In the genomic region with DNA sequence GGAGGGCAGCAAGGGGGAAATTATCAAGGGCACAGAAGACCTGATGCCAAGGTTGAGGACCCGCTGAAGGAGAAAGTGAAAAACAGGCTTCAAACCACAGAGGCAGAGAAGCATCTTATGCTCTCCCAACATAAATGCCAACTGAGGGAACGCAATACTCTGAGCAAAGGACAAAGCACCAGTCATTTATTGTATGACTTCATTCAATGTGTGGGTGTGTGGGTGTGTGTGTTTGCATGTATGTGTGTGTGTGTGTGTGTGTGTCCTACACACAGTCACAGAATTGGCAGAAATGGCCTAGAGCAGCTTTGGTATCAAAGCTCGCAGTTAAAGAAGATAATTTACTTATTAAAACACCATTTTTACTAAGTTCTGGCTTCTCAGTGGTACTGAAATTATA, we compare ENCODE assay signal across 1 cellular context.
TF ChIP-seq lines count a peak whose summit lies in the region.

No MANE protein-coding gene starts in this region.

TF ChIP-seq in K562, 482 proteins besides CTCF, POLR2A, EP300 and RAD21:
- TF ChIP-seq BRD9 (IDR thresholded peaks at IDR 0.05; ENCODE audit: low read depth, partially characterized antibody) (no peak), EGR1 (conservative IDR thresholded peaks at IDR 0.05) (peak; percentile 58), ZNF766 (CRISPR knock-in tag; conservative IDR thresholded peaks at IDR 0.05) (no peak), STAT5A (IDR thresholded peaks at IDR 0.05; ENCODE audit: borderline replicate concordance, low read length) (no peak), SIRT6 (IDR thresholded peaks at IDR 0.05; ENCODE audit: low read depth, low read length) (no peak), ERF (CRISPR knock-in tag; IDR thresholded peaks at IDR 0.05) (no peak)
